Comparison of ENCODE assay signal across 8 cellular contexts in the genomic region with DNA sequence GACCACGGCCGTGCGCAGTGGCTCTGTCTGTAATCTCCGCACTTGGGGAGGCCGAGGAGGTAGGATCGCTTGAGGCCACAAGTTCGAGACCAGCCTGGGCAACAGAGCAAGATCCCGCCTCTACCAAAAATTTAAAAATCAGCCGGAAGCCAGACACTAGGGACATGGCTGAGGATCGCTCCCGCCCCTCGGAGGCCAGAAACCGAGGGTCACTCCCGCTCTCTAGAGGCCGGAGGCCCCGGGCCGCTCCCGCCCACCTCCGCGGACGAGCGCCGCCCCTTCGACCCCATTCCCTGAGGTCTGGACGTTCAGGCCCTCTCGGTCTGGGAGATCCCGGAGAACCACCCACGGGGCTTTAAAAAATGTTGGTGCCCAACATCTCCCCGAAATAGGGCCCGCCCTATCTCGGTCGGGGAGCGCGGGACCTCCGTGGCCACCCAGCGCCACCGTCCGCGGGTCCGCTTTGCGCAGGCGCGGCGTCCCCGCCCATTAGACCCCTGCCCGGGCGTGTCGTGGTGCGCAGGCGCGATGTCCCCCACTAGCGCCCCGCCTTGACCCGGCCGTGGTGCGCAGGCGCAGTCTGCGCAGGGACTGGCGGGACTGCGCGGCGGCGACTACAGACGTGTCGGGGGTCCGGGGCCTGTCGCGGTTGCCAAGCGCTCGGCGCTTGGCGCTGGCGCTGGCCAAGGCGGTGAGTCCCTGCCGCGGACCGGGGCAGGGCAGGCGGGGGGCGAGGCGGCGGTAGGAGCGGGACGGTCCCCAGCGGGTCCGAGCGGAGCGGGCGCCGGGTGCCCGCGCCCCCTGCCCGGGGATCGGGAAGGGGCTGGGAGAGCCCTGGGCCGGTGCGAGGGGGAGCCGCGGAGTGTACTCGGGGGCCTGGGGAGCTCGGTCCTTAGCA.
DNase-seq lines count a peak whose midpoint lies in the region; ATAC-seq and TF ChIP-seq lines count a peak whose summit lies in the region.
"Not testable (repeated sequence)": the region's sequence is repeated elsewhere in the genome, so short reads cannot be mapped to it uniquely, and the experiment has no call there.

No MANE protein-coding gene starts in this region.

- H3K4me3 Mint-ChIP-seq in effector memory CD8-positive, alpha-beta T cell = peak overlapping the region; percentile 85 to 88

- not testable (repeated sequence) for H3K36me3 ChIP-seq in NT2/D1 (ENCODE audit: insufficient read depth, insufficient read length, low read length); left lung; skeletal muscle satellite cell (ENCODE audit: insufficient read depth, low read length); upper lobe of left lung

- DNase-seq in NT2/D1 (ENCODE audit: low read depth, low spot score) (peak; percentile 60), activated T-cell treated with anti-CD3 and anti-CD28 coated beads for 4 hours (peak; percentile 86), left lung (peak; percentile 96 to 98), upper lobe of left lung (peak; percentile 89 to 98)
- DNase-seq in effector memory CD8-positive, alpha-beta T cell = peak; percentile 84 to 91 (median 88)

- not testable (repeated sequence) for H3K9me3 Mint-ChIP-seq in effector memory CD8-positive, alpha-beta T cell

- H3K9me3 ChIP-seq in NT2/D1 (ENCODE audit: insufficient read depth, low read length); left lung; skeletal muscle satellite cell (replicated peaks; ENCODE audit: low read length); upper lobe of left lung: not testable (repeated sequence)

- H3K27ac Mint-ChIP-seq in effector memory CD8-positive, alpha-beta T cell = peak overlapping the region; percentile 79 to 86

- not testable (repeated sequence) for H3K36me3 Mint-ChIP-seq in effector memory CD8-positive, alpha-beta T cell (ENCODE audit: insufficient read depth)

- TF ChIP-seq POLR2A in upper lobe of left lung (IDR thresholded peaks at IDR 0.05) = not testable (repeated sequence)

- not testable (repeated sequence) for H3K27me3 Mint-ChIP-seq in effector memory CD8-positive, alpha-beta T cell

- H3K4me1 ChIP-seq in NT2/D1 (ENCODE audit: insufficient read depth, insufficient read length); skeletal muscle satellite cell (ENCODE audit: control insufficient read depth, insufficient read depth, low read length); upper lobe of left lung: not testable (repeated sequence)
- H3K4me1 ChIP-seq in left lung = peaks cover 0 to 13% of the 10 kb centered on the region in 2 donors

- H3K4me1 Mint-ChIP-seq in effector memory CD8-positive, alpha-beta T cell (ENCODE audit: low read depth in 2 of 2) = not testable (repeated sequence)

- H3K4me3 ChIP-seq in NT2/D1 (ENCODE audit: insufficient read length, low read depth) (peak overlapping the region; percentile 47), left lung (peak overlapping the region; percentile 59 to 64), skeletal muscle satellite cell (ENCODE audit: low read length) (peak overlapping the region; percentile 72), upper lobe of left lung (peak overlapping the region; percentile 23 to 59 (median 58))

- peak overlapping the region; percentile 78 to 83 for H3K27ac ChIP-seq in left lung
- peak overlapping the region; percentile 78 to 92 (median 84) for H3K27ac ChIP-seq in upper lobe of left lung

- intact Hi-C loops in left lung (cut with DNase I) = not testable (repeated sequence)

- not testable (repeated sequence) for TF ChIP-seq CTCF in left lung (IDR thresholded peaks at IDR 0.05)
- peak in 1 of 6 experiments; percentile 39 for TF ChIP-seq CTCF in upper lobe of left lung (IDR thresholded peaks at IDR 0.05)

- peak overlapping the region; percentile 67 for H3K9ac ChIP-seq in NT2/D1 (ENCODE audit: insufficient read length, low read depth)
- H3K9ac ChIP-seq in skeletal muscle satellite cell (ENCODE audit: low read depth, low read length) = peak overlapping the region; percentile 78

- not testable (repeated sequence) for TF ChIP-seq EP300 in upper lobe of left lung (IDR thresholded peaks at IDR 0.05)

- WGBS in upper lobe of left lung, 2 donors = 11 to 29% methylated on average over 16 to 34 of the region's 99 CpGs

- not testable (repeated sequence) for H3K27me3 ChIP-seq in NT2/D1 (ENCODE audit: insufficient read depth, insufficient read length); left lung; skeletal muscle satellite cell (ENCODE audit: control insufficient read depth, insufficient read depth, low read length); upper lobe of left lung

- peak overlapping the region; percentile 76 for H3K4me2 ChIP-seq in skeletal muscle satellite cell (ENCODE audit: low read length)

- ATAC-seq in GM18867 (IDR thresholded peaks at IDR 0.05; ENCODE audit: unreplicated experiment) (peak; percentile 81), HG02884 (IDR thresholded peaks at IDR 0.05; ENCODE audit: unreplicated experiment) (peak; percentile 49), left lung (peak; percentile 93), upper lobe of left lung (ENCODE audit: low FRiP score in 2 of 2) (peak in 1 of 2 donors; percentile 97)
- peak; percentile 84 for ATAC-seq in effector memory CD8-positive, alpha-beta T cell (replicated peaks)
